Comparison of ENCODE assay signal across 1 cellular context in genomic region chr18:3466051-3466450, GRCh38.
TF ChIP-seq lines count a peak whose summit lies in the region.

No MANE protein-coding gene starts in this region.

TF ChIP-seq in SK-N-SH, 30 proteins besides CTCF, POLR2A, EP300 and RAD21 (continued from another document):
- peak; percentile 52 for TF ChIP-seq TCF12 (IDR thresholded peaks at IDR 0.05)
- TF ChIP-seq NFIC (IDR thresholded peaks at IDR 0.05; ENCODE audit: borderline replicate concordance), result 0 out of 2 replicates have a peak, but pooled peaks have one; percentile 21
- no peak for TF ChIP-seq MEF2A (IDR thresholded peaks at IDR 0.05; ENCODE audit: borderline replicate concordance, low read depth)
- TF ChIP-seq, protein P1, sequence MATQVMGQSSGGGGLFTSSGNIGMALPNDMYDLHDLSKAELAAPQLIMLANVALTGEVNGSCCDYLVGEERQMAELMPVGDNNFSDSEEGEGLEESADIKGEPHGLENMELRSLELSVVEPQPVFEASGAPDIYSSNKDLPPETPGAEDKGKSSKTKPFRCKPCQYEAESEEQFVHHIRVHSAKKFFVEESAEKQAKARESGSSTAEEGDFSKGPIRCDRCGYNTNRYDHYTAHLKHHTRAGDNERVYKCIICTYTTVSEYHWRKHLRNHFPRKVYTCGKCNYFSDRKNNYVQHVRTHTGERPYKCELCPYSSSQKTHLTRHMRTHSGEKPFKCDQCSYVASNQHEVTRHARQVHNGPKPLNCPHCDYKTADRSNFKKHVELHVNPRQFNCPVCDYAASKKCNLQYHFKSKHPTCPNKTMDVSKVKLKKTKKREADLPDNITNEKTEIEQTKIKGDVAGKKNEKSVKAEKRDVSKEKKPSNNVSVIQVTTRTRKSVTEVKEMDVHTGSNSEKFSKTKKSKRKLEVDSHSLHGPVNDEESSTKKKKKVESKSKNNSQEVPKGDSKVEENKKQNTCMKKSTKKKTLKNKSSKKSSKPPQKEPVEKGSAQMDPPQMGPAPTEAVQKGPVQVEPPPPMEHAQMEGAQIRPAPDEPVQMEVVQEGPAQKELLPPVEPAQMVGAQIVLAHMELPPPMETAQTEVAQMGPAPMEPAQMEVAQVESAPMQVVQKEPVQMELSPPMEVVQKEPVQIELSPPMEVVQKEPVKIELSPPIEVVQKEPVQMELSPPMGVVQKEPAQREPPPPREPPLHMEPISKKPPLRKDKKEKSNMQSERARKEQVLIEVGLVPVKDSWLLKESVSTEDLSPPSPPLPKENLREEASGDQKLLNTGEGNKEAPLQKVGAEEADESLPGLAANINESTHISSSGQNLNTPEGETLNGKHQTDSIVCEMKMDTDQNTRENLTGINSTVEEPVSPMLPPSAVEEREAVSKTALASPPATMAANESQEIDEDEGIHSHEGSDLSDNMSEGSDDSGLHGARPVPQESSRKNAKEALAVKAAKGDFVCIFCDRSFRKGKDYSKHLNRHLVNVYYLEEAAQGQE (IDR thresholded peaks at IDR 0.05; ENCODE audit: low read depth, low read length), result no peak
